Comparison of ENCODE assay signal across 19 cellular contexts in the genomic region with DNA sequence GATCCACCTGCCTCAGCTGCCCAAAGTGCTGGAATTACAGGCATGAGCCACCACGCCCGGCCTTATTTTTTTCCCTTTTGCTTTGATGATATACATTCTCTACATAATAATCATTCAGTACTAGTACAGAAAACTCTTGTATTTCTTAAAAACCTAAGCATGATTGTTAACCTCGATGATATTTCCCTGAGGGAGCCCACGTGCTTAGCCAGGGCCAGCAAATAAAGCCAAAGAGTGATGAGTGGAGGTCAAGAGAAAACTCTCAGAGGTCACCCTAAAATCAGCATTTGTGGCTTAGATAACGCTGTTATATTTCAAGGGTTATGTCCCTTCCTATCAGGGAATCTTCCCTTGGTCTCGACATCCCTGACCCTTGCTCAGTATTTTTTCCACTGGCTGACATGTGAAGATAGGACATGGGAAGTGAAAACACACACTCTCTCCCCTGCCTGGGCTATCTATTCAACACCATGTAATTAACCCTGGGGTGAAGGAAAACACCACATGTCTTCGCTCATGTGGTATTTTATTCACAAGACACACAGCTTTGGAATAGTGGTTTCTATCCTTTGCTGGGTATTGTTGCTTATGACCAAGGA. TPM values are rescaled to one million over a fixed set of nuclear protein-coding genes. Genes with fewer than 3 reads are reported as not detected.
DNase-seq lines count a peak whose midpoint lies in the region; ATAC-seq, FAIRE-seq and TF ChIP-seq lines count a peak whose summit lies in the region.
"Had no signal": no experiment of that assay in that cellular context is flagged by ENCODE, and none has a peak within 500 bp of the region (broad histone marks: within the 10 kb centered on the region; RNA-seq: fewer than 3 reads in every experiment).

No MANE protein-coding gene starts in this region.

- H3K4me3 ChIP-seq in K562: no peak overlapping the region
- no peak overlapping the region for H3K4me3 ChIP-seq in kidney (ENCODE audit: low read length in 2 of 2)
- H3K4me3 ChIP-seq: BLaER1 treated with 17β-estradiol and CSF1 and Interleukin-3, amounts not matched to agents 10 nM and 100 nM; GM12878 had no signal

- no peaks in the 10 kb centered on the region for H3K4me1 ChIP-seq in K562 (replicated peaks in 1 of 2; ENCODE audit: control insufficient read depth in 2 of 2, insufficient read depth in 2 of 2, low read length in 2 of 2)
- no peaks in the 10 kb centered on the region for H3K4me1 ChIP-seq in kidney (ENCODE audit: control insufficient read depth in 1 of 2, insufficient read depth in 1 of 2, low read depth in 1 of 2, low read length in 2 of 2)
- H3K4me1 ChIP-seq: BLaER1 treated with 17β-estradiol and CSF1 and Interleukin-3, amounts not matched to agents 10 nM and 100 nM had no signal

- H3K27ac ChIP-seq in K562 (ENCODE audit: extremely low read depth, low read depth, low read length) (no peak overlapping the region), kidney (ENCODE audit: low read depth in 2 of 2, low read length in 2 of 2) (no peak overlapping the region)
- H3K27ac ChIP-seq: BLaER1 treated with 17β-estradiol and CSF1 and Interleukin-3, amounts not matched to agents 10 nM and 100 nM had no signal

- no peaks in the 10 kb centered on the region for H4K20me1 ChIP-seq in K562 (replicated peaks; ENCODE audit: control insufficient read depth, insufficient read depth, low read length)
- H4K20me1 ChIP-seq: BLaER1 treated with 17β-estradiol and CSF1 and Interleukin-3, amounts not matched to agents 10 nM and 100 nM had no signal

- peaks cover 62% of the 10 kb centered on the region for H3K9me3 Mint-ChIP-seq in activated naive CD4-positive, alpha-beta T cell treated with anti-CD3 and anti-CD28 coated beads, Interleukin-2, amount 10 ng/mL, durations not matched to agents 7 days and 5 days

- H3K4me1 Mint-ChIP-seq in activated naive CD4-positive, alpha-beta T cell treated with anti-CD3 and anti-CD28 coated beads, Interleukin-2, amount 10 ng/mL, durations not matched to agents 7 days and 5 days: no peaks in the 10 kb centered on the region
- H3K4me1 Mint-ChIP-seq: B cell, H9 had no signal

- peaks cover 11% of the 10 kb centered on the region for H3K36me3 Mint-ChIP-seq in activated naive CD4-positive, alpha-beta T cell treated with anti-CD3 and anti-CD28 coated beads, Interleukin-2, amount 10 ng/mL, durations not matched to agents 7 days and 5 days

- intact Hi-C loops in K562 (cut with micrococcal nuclease) (no loop called here), kidney (cut with DNase I) (no loop called here)

- no TSS peak for BruUV-seq in K562 (replicated peaks; lab: Mats Ljungman, UMichigan)

- CTCF ChIA-PET in activated naive CD4-positive, alpha-beta T cell treated with anti-CD3 and anti-CD28 coated beads, Interleukin-2, amount 10 ng/mL, durations not matched to agents 7 days and 5 days (lab: Charles Lee): no interaction called here
- CTCF ChIA-PET in K562 (lab: Yijun Ruan, JAX; ENCODE audit: low intra/inter-chr PET ratio): no interaction called here

- no peak for FAIRE-seq in K562 (lab: Jason Lieb, UNC)
- no peak for FAIRE-seq in kidney (lab: Jason Lieb, UNC)
- FAIRE-seq: GM12878, H1 had no signal

- TF ChIP-seq POLR2A in K562 (conservative IDR thresholded peaks at IDR 0.05): no peak

- H3K4me2 ChIP-seq in K562 (ENCODE audit: insufficient read depth, low read length): no peak overlapping the region
- H3K4me2 ChIP-seq: BLaER1 treated with 17β-estradiol and CSF1 and Interleukin-3, amounts not matched to agents 10 nM and 100 nM had no signal

- H3K36me3 ChIP-seq in K562 (ENCODE audit: control insufficient read depth, insufficient read depth, low read length): no peaks in the 10 kb centered on the region
- no peaks in the 10 kb centered on the region for H3K36me3 ChIP-seq in kidney (ENCODE audit: control insufficient read depth in 1 of 2, insufficient read depth in 2 of 2, low read length in 2 of 2)

- peak overlapping the region; percentile 68 for H3K27ac Mint-ChIP-seq in activated naive CD4-positive, alpha-beta T cell treated with anti-CD3 and anti-CD28 coated beads, Interleukin-2, amount 10 ng/mL, durations not matched to agents 7 days and 5 days
- H3K27ac Mint-ChIP-seq: B cell; CD8-positive, alpha-beta T cell; H9 had no signal

- no peaks in the 10 kb centered on the region for H3K79me2 ChIP-seq in K562 (ENCODE audit: control insufficient read depth, insufficient read depth, low read length)

- H3K27me3 ChIP-seq in K562 (ENCODE audit: control insufficient read depth in 2 of 2, insufficient read depth in 2 of 2, low read length in 2 of 2): no peaks in the 10 kb centered on the region
- H3K27me3 ChIP-seq: BLaER1 treated with 17β-estradiol and CSF1 and Interleukin-3, amounts not matched to agents 10 nM and 100 nM had no signal

- no peaks in the 10 kb centered on the region for H3K27me3 Mint-ChIP-seq in activated naive CD4-positive, alpha-beta T cell treated with anti-CD3 and anti-CD28 coated beads, Interleukin-2, amount 10 ng/mL, durations not matched to agents 7 days and 5 days
- H3K27me3 Mint-ChIP-seq: B cell had no signal

- 2% methylated on average over 7 of the region's 7 CpGs for WGBS in K562 (ENCODE audit: insufficient coverage, low coverage, missing lambda C conversion rate)

- TF ChIP-seq EP300 in K562 (IDR thresholded peaks at IDR 0.05; ENCODE audit: low read length): no peak

- no peak overlapping the region for H3K9ac ChIP-seq in K562 (ENCODE audit: insufficient read depth in 1 of 2, low read depth in 2 of 2, low read length in 2 of 2)
- H3K9ac ChIP-seq in kidney (ENCODE audit: low read length in 2 of 2): no peak overlapping the region
- H3K9ac ChIP-seq: BLaER1 treated with 17β-estradiol and CSF1 and Interleukin-3, amounts not matched to agents 10 nM and 100 nM had no signal

- peak; percentile 48; the same call in 2 of the 3 replicates for ATAC-seq in K562
- no peak for ATAC-seq in GM19467 (IDR thresholded peaks at IDR 0.05; ENCODE audit: unreplicated experiment)
- ATAC-seq: CD8-positive, alpha-beta T cell; GM12878 had no signal

- in situ Hi-C loops in K562 (cut with MboI): no loop called here

- H3K9me1 ChIP-seq in K562 (ENCODE audit: control insufficient read depth, insufficient read depth, low read length): no peaks in the 10 kb centered on the region

- peaks cover 6% of the 10 kb centered on the region for H3K9me3 ChIP-seq in K562 (replicated peaks; ENCODE audit: control insufficient read depth, insufficient read depth, low read depth, low read length)
- peaks cover 5 to 29% of the 10 kb centered on the region in 2 donors for H3K9me3 ChIP-seq in kidney (ENCODE audit: control insufficient read depth in 1 of 2, low read length in 2 of 2)

- H3K4me3 Mint-ChIP-seq in activated naive CD4-positive, alpha-beta T cell treated with anti-CD3 and anti-CD28 coated beads, Interleukin-2, amount 10 ng/mL, durations not matched to agents 7 days and 5 days: no peak overlapping the region
- H3K4me3 Mint-ChIP-seq: B cell; CD8-positive, alpha-beta T cell; H9 had no signal

- no peak overlapping the region for H2AFZ ChIP-seq in K562 (ENCODE audit: low read depth, low read length)

- no peak for DNase-seq in activated naive CD4-positive, alpha-beta T cell treated with anti-CD3 and anti-CD28 coated beads, Interleukin-2, amount 10 ng/mL, durations not matched to agents 7 days and 5 days
- DNase-seq in activated naive CD4-positive, alpha-beta T cell treated with anti-CD3 and anti-CD28 coated beads, Interleukin-2, amount 50 U/mL, for 16 hours: no peak
- peak; percentile 64 for DNase-seq in OCI-M1 (lab: John Stamatoyannopoulos, UW)
- peak in 3 of 4 experiments; percentile 35 to 53 (median 45) for DNase-seq in K562 (ENCODE audit: extremely low read depth in 1 of 4, low spot score in 3 of 4)
- DNase-seq in kidney: peak; percentile 6
- no peak for DNase-seq in HuH-7.5 (ENCODE audit: low spot score)
- DNase-seq in kidney glomerular epithelial cell (lab: John Stamatoyannopoulos, UW): no peak
- DNase-seq: 8988T; Calu3; CD8-positive, alpha-beta T cell; DND-41; EL; H9 had no signal

- TF ChIP-seq CTCF in K562 (IDR thresholded peaks at IDR 0.05 in 2 of 3, conservative IDR thresholded peaks at IDR 0.05 in 1 of 3; ENCODE audit: insufficient read depth in 2 of 3, low read depth in 1 of 3, low read length in 3 of 3): no peak
- no peak for TF ChIP-seq CTCF in kidney (IDR thresholded peaks at IDR 0.05; ENCODE audit: borderline replicate concordance, extremely low read depth, insufficient read depth)

- no peak for TF ChIP-seq RAD21 in K562 (CRISPR knock-in tag; conservative IDR thresholded peaks at IDR 0.05 in 1 of 2, IDR thresholded peaks at IDR 0.05 in 1 of 2)

- POLR2A ChIA-PET in K562 (lab: Yijun Ruan, JAX): interaction anchor here (0.8 kb wide), 1 partner anchor 18 kb away, joined by 3 read pairs; no protein-coding TSS in a partner anchor

RNA-seq across cellular contexts. Expression of gene FAM200A, which starts 12.6 kb away (rescaled TPM):
- 6.9 and 16.6 TPM in 2 replicates for total RNA-seq in K562 (2011; cell fraction: chromatin; rRNA removed; ENCODE audit: low replicate concordance)
- 7.0 and 9.2 TPM in 2 replicates for total RNA-seq in K562 (2011; cell fraction: nucleolus; rRNA removed)
- total RNA-seq in K562 (2011; cell fraction: nucleoplasm; rRNA removed): 5.3 and 6.7 TPM in 2 replicates
- total RNA-seq in K562 (2014; rRNA removed): 6.3 and 6.4 TPM in 2 replicates
- 8.3 and 10.2 TPM in 2 replicates for total RNA-seq in K562 (2014; rRNA removed; fragmentation: Illumina TruSeq; extraction: Trizol)
- total RNA-seq in K562 (2015; rRNA removed; fragmentation: Illumina TruSeq; extraction: Trizol): 9.4 and 10.0 TPM in 2 replicates
- 6.3 and 7.0 TPM in 2 replicates for total RNA-seq in K562 (2021)
- polyA plus RNA-seq in K562 (2011; rRNA removed): 6.8 and 11.2 TPM in 2 replicates
- 3.9 and 4.3 TPM in 2 replicates for polyA plus RNA-seq in K562 (2011; cell fraction: cytosol; rRNA removed)
- 2.0 and 2.3 TPM in 2 replicates for polyA plus RNA-seq in K562 (2011; cell fraction: nucleus; rRNA removed)
- 5.5 and 5.8 TPM in 2 replicates for polyA plus RNA-seq in K562 (2012)
- 10.3 and 11.3 TPM in 2 replicates for polyA plus RNA-seq in K562 (2014; fragmentation: Illumina TruSeq; extraction: Trizol)
- 1 to 10 TPM; 3.3 to 4.3 TPM for polyA plus RNA-seq in K562 (2014; fragmentation: Nextera tagmentation; extraction: Ambion mirVana)
- 7.9 and 9.0 TPM in 2 replicates for polyA plus RNA-seq in K562 (2014; rRNA removed)
- 7.5 and 8.0 TPM in 2 replicates for polyA minus RNA-seq in K562 (2011; rRNA and poly(A)+ RNA removed)
- polyA minus RNA-seq in K562 (2011; cell fraction: cytosol; rRNA and poly(A)+ RNA removed): 3.4 and 4.9 TPM in 2 replicates
- polyA minus RNA-seq in K562 (2011; cell fraction: nucleus; rRNA and poly(A)+ RNA removed): 5.3 and 6.8 TPM in 2 replicates
- 6.8 TPM for total RNA-seq in kidney
- polyA plus RNA-seq in kidney (ENCODE audit: insufficient read depth, low read depth, low replicate concordance): 6.9 TPM

RNA-seq across cellular contexts. Expression of gene ZNF655, which starts 19.1 kb away (rescaled TPM):
- 232 and 346 TPM in 2 replicates for total RNA-seq in K562 (2011; cell fraction: chromatin; rRNA removed; ENCODE audit: low replicate concordance)
- total RNA-seq in K562 (2011; cell fraction: nucleolus; rRNA removed): 147 and 170 TPM in 2 replicates
- 249 and 393 TPM in 2 replicates for total RNA-seq in K562 (2011; cell fraction: nucleoplasm; rRNA removed)
- total RNA-seq in K562 (2014; rRNA removed) (85.6 and 123 TPM in 2 replicates), K562 (2014; rRNA removed; fragmentation: Illumina TruSeq; extraction: Trizol) (94.7 and 105 TPM in 2 replicates), K562 (2015; rRNA removed; fragmentation: Illumina TruSeq; extraction: Trizol) (94.4 and 95.2 TPM in 2 replicates), K562 (2021) (68.1 and 78.1 TPM in 2 replicates), kidney (66.8 TPM)
- polyA plus RNA-seq in K562 (2011; rRNA removed) (81.3 and 112 TPM in 2 replicates), K562 (2014; fragmentation: Illumina TruSeq; extraction: Trizol) (101 and 103 TPM in 2 replicates), K562 (2014; fragmentation: Nextera tagmentation; extraction: Ambion mirVana) (10 to 100 TPM; 25.7 to 34.1 TPM), K562 (2014; rRNA removed) (130 and 137 TPM in 2 replicates), kidney (ENCODE audit: insufficient read depth, low read depth, low replicate concordance) (30.4 TPM)
- polyA plus RNA-seq in K562 (2011; cell fraction: cytosol; rRNA removed): 55.1 and 81.1 TPM in 2 replicates
- 163 and 255 TPM in 2 replicates for polyA plus RNA-seq in K562 (2011; cell fraction: nucleus; rRNA removed)
- polyA plus RNA-seq in K562 (2012): 60.6 and 75.6 TPM in 2 replicates
- 89.6 and 93.8 TPM in 2 replicates for polyA minus RNA-seq in K562 (2011; rRNA and poly(A)+ RNA removed)
- polyA minus RNA-seq in K562 (2011; cell fraction: cytosol; rRNA and poly(A)+ RNA removed): 31.9 and 33.0 TPM in 2 replicates
- 105 and 112 TPM in 2 replicates for polyA minus RNA-seq in K562 (2011; cell fraction: nucleus; rRNA and poly(A)+ RNA removed)
- total RNA-seq: Calu3 had no signal

RNA-seq across cellular contexts. Expression of gene ZKSCAN5, which starts 34.9 kb away (rescaled TPM):
- 35.9 and 48.1 TPM in 2 replicates for total RNA-seq in K562 (2011; cell fraction: chromatin; rRNA removed; ENCODE audit: low replicate concordance)
- 26.8 TPM in 2 replicates for total RNA-seq in K562 (2011; cell fraction: nucleolus; rRNA removed)
- total RNA-seq in K562 (2011; cell fraction: nucleoplasm; rRNA removed): 28.6 and 31.7 TPM in 2 replicates
- total RNA-seq in K562 (2014; rRNA removed): 14.4 and 15.4 TPM in 2 replicates
- 18.8 and 19.0 TPM in 2 replicates for total RNA-seq in K562 (2014; rRNA removed; fragmentation: Illumina TruSeq; extraction: Trizol)
- total RNA-seq in K562 (2015; rRNA removed; fragmentation: Illumina TruSeq; extraction: Trizol): 17.5 and 17.9 TPM in 2 replicates
- total RNA-seq in K562 (2021): 14.3 and 15.4 TPM in 2 replicates
- 10.9 and 15.0 TPM in 2 replicates for polyA plus RNA-seq in K562 (2011; rRNA removed)
- polyA plus RNA-seq in K562 (2011; cell fraction: cytosol; rRNA removed): 5.8 and 6.9 TPM in 2 replicates
- 9.0 and 10.9 TPM in 2 replicates for polyA plus RNA-seq in K562 (2011; cell fraction: nucleus; rRNA removed)
- polyA plus RNA-seq in K562 (2012): 10.0 and 11.0 TPM in 2 replicates
- 14.4 and 15.7 TPM in 2 replicates for polyA plus RNA-seq in K562 (2014; fragmentation: Illumina TruSeq; extraction: Trizol)
- 1 to 10 TPM; 4.2 to 8.8 TPM for polyA plus RNA-seq in K562 (2014; fragmentation: Nextera tagmentation; extraction: Ambion mirVana)
- polyA plus RNA-seq in K562 (2014; rRNA removed): 9.5 and 10.3 TPM in 2 replicates
- polyA minus RNA-seq in K562 (2011; rRNA and poly(A)+ RNA removed): 31.5 and 37.9 TPM in 2 replicates
- 12.6 and 15.7 TPM in 2 replicates for polyA minus RNA-seq in K562 (2011; cell fraction: cytosol; rRNA and poly(A)+ RNA removed)
- polyA minus RNA-seq in K562 (2011; cell fraction: nucleus; rRNA and poly(A)+ RNA removed): 8.8 and 13.1 TPM in 2 replicates
- total RNA-seq in kidney: 9.1 TPM
- polyA plus RNA-seq in kidney (ENCODE audit: insufficient read depth, low read depth, low replicate concordance): 4.6 TPM

RNA-seq across cellular contexts. Expression of gene ZNF394, which starts 39.2 kb away (rescaled TPM):
- total RNA-seq in K562 (2011; cell fraction: chromatin; rRNA removed; ENCODE audit: low replicate concordance): 106 and 122 TPM in 2 replicates
- 76.9 and 77.9 TPM in 2 replicates for total RNA-seq in K562 (2011; cell fraction: nucleolus; rRNA removed)
- 80.1 and 95.3 TPM in 2 replicates for total RNA-seq in K562 (2011; cell fraction: nucleoplasm; rRNA removed)
- total RNA-seq in K562 (2014; rRNA removed) (24.2 and 25.6 TPM in 2 replicates), K562 (2014; rRNA removed; fragmentation: Illumina TruSeq; extraction: Trizol) (31.4 and 32.2 TPM in 2 replicates), K562 (2015; rRNA removed; fragmentation: Illumina TruSeq; extraction: Trizol) (28.1 and 28.9 TPM in 2 replicates), K562 (2021) (25.5 and 27.8 TPM in 2 replicates), kidney (33.6 TPM)
- polyA plus RNA-seq in K562 (2011; rRNA removed) (11.7 and 17.7 TPM in 2 replicates), K562 (2014; fragmentation: Illumina TruSeq; extraction: Trizol) (23.7 and 25.5 TPM in 2 replicates), K562 (2014; fragmentation: Nextera tagmentation; extraction: Ambion mirVana) (1 to 10 TPM; 2.9 to 4.0 TPM), K562 (2014; rRNA removed) (20.2 and 23.5 TPM in 2 replicates), kidney (ENCODE audit: insufficient read depth, low read depth, low replicate concordance) (15.7 TPM)
- polyA plus RNA-seq in K562 (2011; cell fraction: cytosol; rRNA removed): 12.6 and 14.8 TPM in 2 replicates
- 14.0 and 14.8 TPM in 2 replicates for polyA plus RNA-seq in K562 (2011; cell fraction: nucleus; rRNA removed)
- 19.1 and 20.0 TPM in 2 replicates for polyA plus RNA-seq in K562 (2012)
- 29.6 and 33.5 TPM in 2 replicates for polyA minus RNA-seq in K562 (2011; rRNA and poly(A)+ RNA removed)
- 12.2 and 22.6 TPM in 2 replicates for polyA minus RNA-seq in K562 (2011; cell fraction: cytosol; rRNA and poly(A)+ RNA removed)
- 14.9 and 16.7 TPM in 2 replicates for polyA minus RNA-seq in K562 (2011; cell fraction: nucleus; rRNA and poly(A)+ RNA removed)

RNA-seq across cellular contexts. Expression of gene TMEM225B, which starts 58.8 kb away (rescaled TPM):
- total RNA-seq in K562 (2011; cell fraction: chromatin; rRNA removed; ENCODE audit: low replicate concordance): 0.42 and 0.51 TPM in 2 replicates
- total RNA-seq in K562 (2011; cell fraction: nucleolus; rRNA removed): 4.0 and 4.3 TPM in 2 replicates
- 1.6 and 1.8 TPM in 2 replicates for total RNA-seq in K562 (2011; cell fraction: nucleoplasm; rRNA removed)
- total RNA-seq in K562 (2014; rRNA removed) (0.61 and 0.73 TPM in 2 replicates), K562 (2014; rRNA removed; fragmentation: Illumina TruSeq; extraction: Trizol) (0.18 and 0.70 TPM in 2 replicates), K562 (2015; rRNA removed; fragmentation: Illumina TruSeq; extraction: Trizol) (0.51 and 0.79 TPM in 2 replicates), K562 (2021) (0.60 and 1.3 TPM in 2 replicates), kidney (2.6 TPM)
- polyA plus RNA-seq in K562 (2011; rRNA removed) (0.56 and 0.93 TPM in 2 replicates), K562 (2014; fragmentation: Illumina TruSeq; extraction: Trizol) (0.32 and 0.68 TPM in 2 replicates), K562 (2014; fragmentation: Nextera tagmentation; extraction: Ambion mirVana) (under 1 TPM; 0.08 to 0.25 TPM), K562 (2014; rRNA removed) (0.62 and 0.94 TPM in 2 replicates), kidney (ENCODE audit: insufficient read depth, low read depth, low replicate concordance) (1.6 TPM)
- 0.30 and 1.1 TPM in 2 replicates for polyA plus RNA-seq in K562 (2011; cell fraction: cytosol; rRNA removed)
- polyA plus RNA-seq in K562 (2011; cell fraction: nucleus; rRNA removed): 2.6 and 4.8 TPM in 2 replicates
- 0.64 and 0.65 TPM in 2 replicates for polyA plus RNA-seq in K562 (2012)
- polyA minus RNA-seq in K562 (2011; rRNA and poly(A)+ RNA removed): 0.36 and 0.74 TPM in 2 replicates
- polyA minus RNA-seq in K562 (2011; cell fraction: cytosol; rRNA and poly(A)+ RNA removed): not detected in 2 replicates
- 2.2 TPM in 2 replicates for polyA minus RNA-seq in K562 (2011; cell fraction: nucleus; rRNA and poly(A)+ RNA removed)
- total RNA-seq: Calu3, G401, H1, H9 had no signal

Comparison
In these comparisons a context has a peak if more than half of its experiments do, and no peak if none do; other contexts are left out.
1. DNase-seq: peak in OCI-M1 (single experiment), K562 (3 of 4) and kidney (single experiment); none in activated naive CD4-positive, alpha-beta T cell treated with anti-CD3 and anti-CD28 coated beads, Interleukin-2, amount 10 ng/mL, durations not matched to agents 7 days and 5 days (single experiment), activated naive CD4-positive, alpha-beta T cell treated with anti-CD3 and anti-CD28 coated beads, Interleukin-2, amount 50 U/mL, for 16 hours (single experiment), HuH-7.5 (single experiment) and kidney glomerular epithelial cell (single experiment).